Comparison of ENCODE assay signal across 15 cellular contexts in genomic region chr6:38143191-38144154, GRCh38.
DNase-seq lines count a peak whose midpoint lies in the region; ATAC-seq and TF ChIP-seq lines count a peak whose summit lies in the region.
"Had no signal": no experiment of that assay in that cellular context is flagged by ENCODE, and none has a peak within 500 bp of the region (broad histone marks: within the 10 kb centered on the region; RNA-seq: fewer than 3 reads in every experiment).

No MANE protein-coding gene starts in this region.

- 77% methylated on average over 8 of the region's 8 CpGs for WGBS in SK-N-SH (ENCODE audit: low lambda C conversion rate)
- WGBS in sigmoid colon, 2 donors: 83% methylated on average over 8 of the region's 8 CpGs

- peak in 1 of 2 donors; percentile 26 for DNase-seq in cardiac muscle cell (ENCODE audit: low read depth in 1 of 2, low spot score in 1 of 2)
- DNase-seq in right atrium auricular region (ENCODE audit: low spot score): no peak
- peak; percentile 71 for DNase-seq in SK-N-SH
- DNase-seq in kidney tubule cell (ENCODE audit: low spot score): peak; percentile 28
- no peak for DNase-seq in sigmoid colon
- no peak for DNase-seq in immature natural killer cell
- DNase-seq: activated T-cell treated with anti-CD3 and anti-CD28 coated beads, Interleukin-2, amount 50 U/mL, for 1 hour; effector CD8-positive, alpha-beta T cell; NCI-H446 treated with DMSO at 0.1 percent for 48 hours; SIG-M5; stimulated activated CD4-positive, alpha-beta T cell treated with anti-CD3 and anti-CD28 coated beads, Interleukin-1b, Interleukin-23, amount 100 ng/mL, for 48 hours had no signal

- no peaks in the 10 kb centered on the region for H3K27me3 ChIP-seq in cardiac muscle cell
- H3K27me3 ChIP-seq in right atrium auricular region: no peaks in the 10 kb centered on the region
- no peaks in the 10 kb centered on the region for H3K27me3 ChIP-seq in SK-N-SH (ENCODE audit: insufficient read depth)
- no peaks in the 10 kb centered on the region for H3K27me3 ChIP-seq in sigmoid colon
- H3K27me3 ChIP-seq: ascending aorta had no signal

- no peaks in the 10 kb centered on the region for H3K9me2 ChIP-seq in SK-N-SH

- H3K9me3 Mint-ChIP-seq in immature natural killer cell: no peaks in the 10 kb centered on the region

- peak overlapping the region in 1 of 6 donors; percentile 32 for H3K27ac Mint-ChIP-seq in immature natural killer cell

- ATAC-seq in GM21825 (IDR thresholded peaks at IDR 0.05; ENCODE audit: unreplicated experiment): no peak

- peaks cover 4 to 8% (median 5%) of the 10 kb centered on the region in 3 donors for H3K36me3 Mint-ChIP-seq in immature natural killer cell

- H3K4me1 ChIP-seq in cardiac muscle cell (ENCODE audit: low read depth) (peaks cover 12% of the 10 kb centered on the region), right atrium auricular region (peaks cover 0 to 15% of the 10 kb centered on the region in 2 donors), SK-N-SH (ENCODE audit: control insufficient read depth in 1 of 2, insufficient read depth in 2 of 2, low read depth in 1 of 2, low read length in 1 of 2) (peaks cover 0 to 42% of the 10 kb centered on the region in 2 experiments; a peak in 2 of 4 replicates), sigmoid colon (no peaks in the 10 kb centered on the region)
- H3K4me1 ChIP-seq: ascending aorta had no signal

- H3K4me3 Mint-ChIP-seq in immature natural killer cell: no peak overlapping the region

- no peak overlapping the region for H2AFZ ChIP-seq in SK-N-SH (ENCODE audit: low read depth)

- peak overlapping the region; percentile 55 for H3K27ac ChIP-seq in cardiac muscle cell
- H3K27ac ChIP-seq in right atrium auricular region: no peak overlapping the region
- H3K27ac ChIP-seq in SK-N-SH (ENCODE audit: low read depth in 2 of 2, low read length in 1 of 2): peak overlapping the region in 1 of 2 experiments; percentile 92; a peak in 2 of 4 replicates
- H3K27ac ChIP-seq in temporal lobe (ENCODE audit: low read depth, low read length): peak overlapping the region; percentile 21
- no peak overlapping the region for H3K27ac ChIP-seq in sigmoid colon
- H3K27ac ChIP-seq: ascending aorta, KMS-11 had no signal

- no peak overlapping the region for H3K4me2 ChIP-seq in SK-N-SH
- H3K4me2 ChIP-seq: KMS-11 had no signal

- H3K9ac ChIP-seq in SK-N-SH: no peak overlapping the region
- H3K9ac ChIP-seq: KMS-11 had no signal

- H4K20me1 ChIP-seq in SK-N-SH (ENCODE audit: insufficient read depth): peaks cover 69% of the 10 kb centered on the region

- POLR2A ChIA-PET in SK-N-SH (lab: Yijun Ruan, JAX): no interaction called here

- no peak for TF ChIP-seq POLR2A in sigmoid colon (IDR thresholded peaks at IDR 0.05)

- no peaks in the 10 kb centered on the region for H3F3A ChIP-seq in SK-N-SH (replicated peaks; ENCODE audit: insufficient read depth)

- H3K36me3 ChIP-seq in cardiac muscle cell: no peaks in the 10 kb centered on the region
- H3K36me3 ChIP-seq in right atrium auricular region: no peaks in the 10 kb centered on the region
- peaks cover 3 to 19% of the 10 kb centered on the region in 2 experiments for H3K36me3 ChIP-seq in SK-N-SH (replicated peaks in 1 of 2; ENCODE audit: control insufficient read depth in 1 of 2, insufficient read depth in 2 of 2, low read length in 1 of 2)
- H3K36me3 ChIP-seq in sigmoid colon: peaks cover 0 to 13% (median 2%) of the 10 kb centered on the region in 4 donors
- H3K36me3 ChIP-seq: ascending aorta had no signal

- peaks cover 54 to 74% of the 10 kb centered on the region in 2 donors for H3K4me1 Mint-ChIP-seq in immature natural killer cell

- H3K4me3 ChIP-seq in cardiac muscle cell (no peak overlapping the region), right atrium auricular region (no peak overlapping the region), SK-N-SH (ENCODE audit: low read depth in 2 of 2, low read length in 1 of 2) (no peak overlapping the region), sigmoid colon (no peak overlapping the region)
- H3K4me3 ChIP-seq: ascending aorta had no signal

- TF ChIP-seq EP300 in SK-N-SH (IDR thresholded peaks at IDR 0.05; ENCODE audit: borderline replicate concordance in 1 of 2, low read depth in 1 of 2, low read length in 1 of 2) (peak in 1 of 2 experiments; percentile 88; a peak in 2 of 4 replicates), sigmoid colon (IDR thresholded peaks at IDR 0.05) (no peak)

- no peak for TF ChIP-seq CTCF in cardiac muscle cell (IDR thresholded peaks at IDR 0.05; ENCODE audit: low read depth, low read length)
- no peak for TF ChIP-seq CTCF in right atrium auricular region (IDR thresholded peaks at IDR 0.05)
- no peak for TF ChIP-seq CTCF in SK-N-SH (IDR thresholded peaks at IDR 0.05)
- TF ChIP-seq CTCF in sigmoid colon (IDR thresholded peaks at IDR 0.05): no peak

- CTCF ChIA-PET in SK-N-SH (lab: Yijun Ruan, JAX): interaction anchor here (0.6 to 2.0 kb wide), 9 partner anchors 17 to 427 kb away, joined by 3 to 7 read pairs (median 3); no protein-coding TSS in a partner anchor

- intact Hi-C loops in sigmoid colon (cut with DNase I): no loop called here

- H3K79me2 ChIP-seq in SK-N-SH (ENCODE audit: insufficient read depth): peaks cover 20% of the 10 kb centered on the region

- peaks cover 0 to 8% (median 2%) of the 10 kb centered on the region in 3 donors for H3K27me3 Mint-ChIP-seq in immature natural killer cell (ENCODE audit: low read depth in 3 of 3)

- H3K9me3 ChIP-seq in cardiac muscle cell (ENCODE audit: low read depth) (no peaks in the 10 kb centered on the region), right atrium auricular region (no peaks in the 10 kb centered on the region), SK-N-SH (no peaks in the 10 kb centered on the region), sigmoid colon (no peaks in the 10 kb centered on the region)
- H3K9me3 ChIP-seq: ascending aorta had no signal

- TF ChIP-seq RAD21 in SK-N-SH (IDR thresholded peaks at IDR 0.05; ENCODE audit: low read length): 0 out of 2 replicates have a peak, but pooled peaks have one; percentile 23

TF ChIP-seq in SK-N-SH, 30 proteins besides CTCF, POLR2A, EP300 and RAD21:
- TF ChIP-seq FOXJ3 (CRISPR knock-in tag; IDR thresholded peaks at IDR 0.05) (peak; percentile 55; the same call in 1 of the 2 replicates), RCOR1 (IDR thresholded peaks at IDR 0.05; ENCODE audit: low read length) (peak; percentile 90), TEAD4 (IDR thresholded peaks at IDR 0.05; ENCODE audit: borderline replicate concordance, insufficient read depth) (no peak), GATA2 (CRISPR knock-in tag; IDR thresholded peaks at IDR 0.05) (0 out of 2 replicates have a peak, but pooled peaks have one; percentile 36), CHD2 (IDR thresholded peaks at IDR 0.05; ENCODE audit: low read length, partially characterized antibody) (peak; percentile 74)
- TF ChIP-seq, protein P1, sequence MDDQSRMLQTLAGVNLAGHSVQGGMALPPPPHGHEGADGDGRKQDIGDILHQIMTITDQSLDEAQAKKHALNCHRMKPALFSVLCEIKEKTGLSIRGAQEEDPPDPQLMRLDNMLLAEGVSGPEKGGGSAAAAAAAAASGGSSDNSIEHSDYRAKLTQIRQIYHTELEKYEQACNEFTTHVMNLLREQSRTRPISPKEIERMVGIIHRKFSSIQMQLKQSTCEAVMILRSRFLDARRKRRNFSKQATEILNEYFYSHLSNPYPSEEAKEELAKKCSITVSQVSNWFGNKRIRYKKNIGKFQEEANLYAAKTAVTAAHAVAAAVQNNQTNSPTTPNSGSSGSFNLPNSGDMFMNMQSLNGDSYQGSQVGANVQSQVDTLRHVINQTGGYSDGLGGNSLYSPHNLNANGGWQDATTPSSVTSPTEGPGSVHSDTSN (IDR thresholded peaks at IDR 0.05): no peak

Comparison
In these comparisons a context has a peak if more than half of its experiments do, and no peak if none do; other contexts are left out.
1. H3K27ac ChIP-seq: peak in cardiac muscle cell (single experiment) and temporal lobe (single experiment); none in right atrium auricular region (0 of 2) and sigmoid colon (0 of 4).
2. DNase-seq: peak in SK-N-SH (single experiment) and kidney tubule cell (single experiment); none in right atrium auricular region (single experiment), sigmoid colon (single experiment) and immature natural killer cell (0 of 3).